In the genomic region with DNA sequence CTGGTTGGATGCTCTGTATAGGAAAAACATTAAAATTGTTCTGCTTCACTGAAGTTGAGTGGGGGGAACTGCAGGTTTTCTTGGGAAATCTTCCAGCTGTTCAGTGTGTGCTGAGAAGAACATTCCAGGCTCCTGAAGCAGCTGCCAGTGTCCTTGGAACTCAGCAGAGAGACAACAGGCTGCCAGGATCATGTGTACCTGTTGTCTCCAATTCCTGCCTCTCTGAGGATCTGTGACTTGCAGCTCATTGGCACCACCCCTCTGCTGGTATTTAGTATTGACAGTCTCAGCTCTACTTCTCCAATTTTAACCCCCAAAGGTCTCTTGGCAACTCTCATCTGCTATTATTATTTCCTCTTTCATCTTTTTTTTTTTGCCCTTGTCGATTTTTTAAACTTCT, we compare ENCODE assay signal across 36 cellular contexts. TPM values are rescaled to one million over a fixed set of nuclear protein-coding genes. Genes with fewer than 3 reads are reported as not detected.
DNase-seq lines count a peak whose midpoint lies in the region; ATAC-seq, FAIRE-seq and TF ChIP-seq lines count a peak whose summit lies in the region.
"Had no signal": no experiment of that assay in that cellular context is flagged by ENCODE, and none has a peak within 500 bp of the region (broad histone marks: within the 10 kb centered on the region; RNA-seq: fewer than 3 reads in every experiment).

No MANE protein-coding gene starts in this region.

- no peak overlapping the region for H2BK120ac ChIP-seq in neuronal stem cell (ENCODE audit: low read depth, low read length)

- no peak overlapping the region for H3K4me2 ChIP-seq in HepG2 (ENCODE audit: low read depth, low read length)
- no peak overlapping the region for H3K4me2 ChIP-seq in neuronal stem cell (ENCODE audit: insufficient read depth, low read length, poor library complexity, severe bottlenecking)

- H3K14ac ChIP-seq in neuronal stem cell (ENCODE audit: low read length), result no peak overlapping the region

- H3K79me2 ChIP-seq in HepG2 (ENCODE audit: insufficient read depth, low read length), result no peaks in the 10 kb centered on the region

- no peak overlapping the region for H2BK5ac ChIP-seq in neuronal stem cell (ENCODE audit: low read length)

- no peaks in the 10 kb centered on the region for H4K20me1 ChIP-seq in HepG2 (ENCODE audit: insufficient read depth, low read length)

- TF ChIP-seq POLR2A in right lobe of liver (IDR thresholded peaks at IDR 0.05) (no peak), HepG2 (IDR thresholded peaks at IDR 0.05; ENCODE audit: insufficient read depth in 1 of 2, low read depth in 2 of 2, low read length in 2 of 2) (no peak)

- CTCF ChIA-PET in HepG2 (lab: Yijun Ruan, JAX; ENCODE audit: low intra/inter-chr PET ratio, low total read pairs), result no interaction called here

- peak in 3 of 4 donors; percentile 22 to 56 (median 39) for ATAC-seq in right lobe of liver
- ATAC-seq in HepG2, result no peak
- ATAC-seq: activated CD4-positive, CD25-positive, alpha-beta regulatory T cell treated with anti-CD3 and anti-CD28 coated beads, Interleukin-2, amount 50 U/mL, for 24 hours; esophagus mucosa; natural killer cell treated with Interleukin-12 subunit alpha and Interleukin-12 subunit beta and Interleukin-15 and Interleukin-18, amount 100 ng/mL, for 72 hours had no signal

- H3K79me1 ChIP-seq in neuronal stem cell (ENCODE audit: low read depth, low read length), result no peaks in the 10 kb centered on the region

- intact Hi-C loops in right lobe of liver (cut with DNase I) (no loop called here), HepG2 (cut with micrococcal nuclease; ENCODE audit: unreplicated experiment) (no loop called here), tibial artery (cut with DNase I; ENCODE audit: low total_unique reads) (no loop called here)

- H3K27me3 ChIP-seq in right lobe of liver (no peaks in the 10 kb centered on the region), HepG2 (ENCODE audit: control insufficient read depth in 1 of 2, insufficient read depth in 2 of 2, low read length in 2 of 2) (no peaks in the 10 kb centered on the region), tibial artery (no peaks in the 10 kb centered on the region), neuronal stem cell (ENCODE audit: control insufficient read depth in 3 of 3, insufficient read depth in 3 of 3, low read depth in 1 of 3, low read length in 3 of 3) (no peaks in the 10 kb centered on the region)
- H3K27me3 ChIP-seq: MG63, Peyer's patch, suprapubic skin, uterus had no signal

- H4K91ac ChIP-seq in neuronal stem cell (ENCODE audit: low read depth, low read length, poor library complexity), result no peak overlapping the region

- POLR2A ChIA-PET in HepG2 (lab: Yijun Ruan, JAX), result no interaction called here

- in situ Hi-C loops in HepG2 (cut with HindIII; ENCODE audit: extremely low pct_ligation_motif_present, low pct_unique_long_range_greater_than_20kb), result no loop called here

- BruUV-seq in HepG2 (replicated peaks; lab: Mats Ljungman, UMichigan), result no TSS peak

- H3K18ac ChIP-seq in neuronal stem cell (ENCODE audit: low read length), result no peak overlapping the region

- H3K9me3 ChIP-seq in right lobe of liver (no peaks in the 10 kb centered on the region), HepG2 (ENCODE audit: low read length) (no peaks in the 10 kb centered on the region), tibial artery (no peaks in the 10 kb centered on the region), neuronal stem cell (replicated peaks in 1 of 2; ENCODE audit: control insufficient read depth in 2 of 2, insufficient read depth in 1 of 2, low read depth in 1 of 2, low read length in 2 of 2) (no peaks in the 10 kb centered on the region)
- H3K9me3 ChIP-seq: MG63, Peyer's patch, suprapubic skin, uterus had no signal

- H2BK12ac ChIP-seq in neuronal stem cell (ENCODE audit: low read length), result no peak overlapping the region

- H3K4me3 ChIP-seq in right lobe of liver, result no peak overlapping the region
- no peak overlapping the region for H3K4me3 ChIP-seq in HepG2 (replicated peaks in 1 of 3; ENCODE audit: insufficient read depth in 1 of 3, low read depth in 2 of 3, low read length in 3 of 3)
- no peak overlapping the region for H3K4me3 ChIP-seq in coronary artery
- H3K4me3 ChIP-seq in tibial artery, result no peak overlapping the region
- H3K4me3 ChIP-seq in neuronal stem cell (ENCODE audit: low read length in 2 of 2), result no peak overlapping the region
- H3K4me3 ChIP-seq: lung, MG63, Peyer's patch, suprapubic skin, uterus had no signal

- FAIRE-seq in HepG2 (lab: Jason Lieb, UNC), result no peak
- FAIRE-seq: small intestine had no signal

- 25% methylated on average over 1 of the region's 1 CpG for WGBS in right lobe of liver (ENCODE audit: insufficient coverage, low coverage, low lambda C conversion rate, missing lambda C conversion rate)
- WGBS in HepG2 (ENCODE audit: low lambda C conversion rate), result 0% methylated on average over 1 of the region's 1 CpG
- WGBS in neuronal stem cell (ENCODE audit: extremely low coverage in 2 of 2, insufficient read length in 2 of 2, insufficient replicate concordance in 1 of 2), 2 donors, result no CpG with 5 or more reads among the region's 1 CpG

- H3K36me3 ChIP-seq in right lobe of liver (no peaks in the 10 kb centered on the region), HepG2 (replicated peaks in 1 of 2; ENCODE audit: control insufficient read depth in 1 of 2, insufficient read depth in 2 of 2, low read length in 2 of 2) (no peaks in the 10 kb centered on the region), tibial artery (no peaks in the 10 kb centered on the region), neuronal stem cell (replicated peaks in 1 of 2; ENCODE audit: control insufficient read depth in 2 of 2, insufficient read depth in 2 of 2, low read length in 2 of 2) (no peaks in the 10 kb centered on the region)
- H3K36me3 ChIP-seq: MG63, Peyer's patch, suprapubic skin, uterus had no signal

- TF ChIP-seq EP300 in HepG2 (IDR thresholded peaks at IDR 0.05; ENCODE audit: low read depth in 2 of 2, low read length in 2 of 2) (no peak), HepG2 (CRISPR knock-in tag; IDR thresholded peaks at IDR 0.05; ENCODE audit: borderline replicate concordance) (no peak)

- H3K27ac ChIP-seq in right lobe of liver (no peak overlapping the region), HepG2 (ENCODE audit: extremely low read length, insufficient read depth, low read length) (no peak overlapping the region), coronary artery (peak overlapping the region; percentile 9 to 74), tibial artery (peak overlapping the region; percentile 79 to 82), neuronal stem cell (replicated peaks; ENCODE audit: low read length) (no peak overlapping the region)
- H3K27ac ChIP-seq: Peyer's patch, suprapubic skin, uterus had no signal

- H2AK5ac ChIP-seq in neuronal stem cell (ENCODE audit: low read depth, low read length), result no peak overlapping the region

- DNase-seq in right lobe of liver (no peak), HepG2 (ENCODE audit: low spot score) (no peak), coronary artery (ENCODE audit: low spot score) (no peak), myocyte (ENCODE audit: low read depth) (peak; percentile 44), tibial artery (no peak), neuronal stem cell (ENCODE audit: low spot score) (no peak)
- no peak for DNase-seq in activated CD4-positive, CD25-positive, alpha-beta regulatory T cell treated with anti-CD3 and anti-CD28 coated beads, Interleukin-2, amount 50 U/mL, for 72 hours
- DNase-seq in stimulated activated CD8-positive, alpha-beta memory T cell treated with anti-CD3 and anti-CD28 coated beads, Interleukin-4, amount 100 ng/mL, for 48 hours, result no peak
- DNase-seq: 8988T; activated CD4-positive, alpha-beta T cell treated with anti-CD3 and anti-CD28 coated beads, Interleukin-2, amount 50 U/mL, for 48 hours; activated gamma-delta T cell treated with Interleukin-2 at 50 U/mL for 16 hours; activated naive CD8-positive, alpha-beta T cell treated with anti-CD3 and anti-CD28 coated beads, Interleukin-2, amount 10 ng/mL, durations not matched to agents 7 days and 5 days; activated T-cell treated with anti-CD3 and anti-CD28 coated beads, Interleukin-2, amount 50 U/mL, for 48 hours; C1 segment of cervical spinal cord; central memory CD4-positive, alpha-beta T cell; dermis blood vessel endothelial cell; DND-41; foreskin fibroblast; head of caudate nucleus; IMR-90; kidney glomerular epithelial cell; MG63; NCI-H2029; NCI-H69; Peyer's patch; retina; SHP77; small intestine; stimulated activated naive CD4-positive, alpha-beta T cell treated with Interleukin-2 at 50 U/mL for 16 hours; T-helper 2 cell; uterus had no signal

- H2AFZ ChIP-seq in HepG2 (ENCODE audit: low read length), result no peak overlapping the region
- no peak overlapping the region for H2AFZ ChIP-seq in neuronal stem cell (ENCODE audit: low read length)

- no peak overlapping the region for H4K8ac ChIP-seq in neuronal stem cell (ENCODE audit: low read depth, low read length)

- no peak overlapping the region for H3K23ac ChIP-seq in neuronal stem cell (ENCODE audit: low read depth, low read length, poor library complexity)

- peak in 1 of 4 donors; percentile 5 for TF ChIP-seq CTCF in right lobe of liver (IDR thresholded peaks at IDR 0.05)
- no peak for TF ChIP-seq CTCF in HepG2 (CRISPR knock-in tag; IDR thresholded peaks at IDR 0.05)
- TF ChIP-seq CTCF in coronary artery (IDR thresholded peaks at IDR 0.05), result no peak
- TF ChIP-seq CTCF in tibial artery (IDR thresholded peaks at IDR 0.05), result peak in 1 of 2 experiments; percentile 4

- no peak for TF ChIP-seq RAD21 in HepG2 (CRISPR knock-in tag; IDR thresholded peaks at IDR 0.05)

- no peak overlapping the region for H2BK15ac ChIP-seq in neuronal stem cell (ENCODE audit: low read length)

- H3K9ac ChIP-seq in HepG2 (ENCODE audit: insufficient read depth, low read depth, low read length) (no peak overlapping the region), neuronal stem cell (ENCODE audit: low read depth, low read length, poor library complexity) (no peak overlapping the region)

- H3K4me1 ChIP-seq in right lobe of liver (no peaks in the 10 kb centered on the region), HepG2 (ENCODE audit: insufficient read depth, low read length) (no peaks in the 10 kb centered on the region), tibial artery (peaks cover 0 to 92% (median 45%) of the 10 kb centered on the region in 4 donors), neuronal stem cell (ENCODE audit: control insufficient read depth in 2 of 2, insufficient read depth in 1 of 2, low read depth in 1 of 2, low read length in 2 of 2) (no peaks in the 10 kb centered on the region)
- H3K4me1 ChIP-seq: Peyer's patch, uterus had no signal

- no peak overlapping the region for H3K4ac ChIP-seq in neuronal stem cell (ENCODE audit: low read length)

RNA-seq across cellular contexts. Expression of a gene that starts 42.3 kb away (rescaled TPM):
- total RNA-seq in right lobe of liver (1 to 10 TPM; 1.1 to 2.0 (median 1.3) TPM), HepG2 (2016; rRNA removed; fragmentation: Illumina TruSeq; extraction: Trizol) (not detected in 2 replicates), myocyte (14.8 and 26.7 TPM in 2 replicates)
- not detected in 2 replicates for total RNA-seq in HepG2 (2016; cell fraction: cytosol; rRNA removed; fragmentation: Illumina TruSeq; extraction: Trizol; ENCODE audit: low read depth)
- total RNA-seq in HepG2 (2016; cell fraction: insoluble cytoplasmic fraction; rRNA removed; fragmentation: Illumina TruSeq; extraction: Trizol), result not detected in 2 replicates
- not detected in 2 replicates for total RNA-seq in HepG2 (2016; cell fraction: membrane; rRNA removed; fragmentation: Illumina TruSeq; extraction: Trizol)
- total RNA-seq in HepG2 (2016; cell fraction: nucleus; rRNA removed; fragmentation: Illumina TruSeq; extraction: Trizol), result not detected in 2 replicates
- 0.01 TPM in 1 of 2 replicates, not detected in the other for polyA plus RNA-seq in HepG2 (2011; rRNA removed)
- polyA plus RNA-seq in HepG2 (2011; cell fraction: cytosol; rRNA removed), result not detected in 2 replicates
- polyA plus RNA-seq in HepG2 (2011; cell fraction: nucleus; rRNA removed), result not detected in 2 replicates
- not detected in 2 replicates for polyA plus RNA-seq in HepG2 (2012)
- not detected in 2 replicates for polyA plus RNA-seq in HepG2 (2016; cell fraction: cytosol; fragmentation: Illumina TruSeq; extraction: Trizol; ENCODE audit: low read depth)
- polyA plus RNA-seq in HepG2 (2016; cell fraction: insoluble cytoplasmic fraction; fragmentation: Illumina TruSeq; extraction: Trizol; ENCODE audit: low read depth), result not detected in 2 replicates
- polyA plus RNA-seq in HepG2 (2016; cell fraction: membrane; fragmentation: Illumina TruSeq; extraction: Trizol; ENCODE audit: low read depth), result not detected in 2 replicates
- polyA plus RNA-seq in HepG2 (2016; cell fraction: nucleus; fragmentation: Illumina TruSeq; extraction: Trizol; ENCODE audit: insufficient read depth, low read depth), result not detected in 2 replicates
- polyA minus RNA-seq in HepG2 (2011; rRNA and poly(A)+ RNA removed; ENCODE audit: low replicate concordance), result not detected in 2 replicates
- polyA minus RNA-seq in HepG2 (2011; cell fraction: cytosol; rRNA and poly(A)+ RNA removed), result not detected in 2 replicates
- polyA minus RNA-seq in HepG2 (2011; cell fraction: nucleus; rRNA and poly(A)+ RNA removed), result not detected in 2 replicates
- polyA plus RNA-seq in myocyte (2012), result 7.8 TPM
- 4.3 TPM for polyA plus RNA-seq in neuronal stem cell (2013, experiment 1 of 2)
- polyA plus RNA-seq in neuronal stem cell (2013, experiment 2 of 2), result 4.4 TPM
- total RNA-seq: activated naive CD8-positive, alpha-beta T cell treated with anti-CD3 and anti-CD28 coated beads, Interleukin-2, amount 10 ng/mL, durations not matched to agents 7 days and 5 days had no signal

Comparison
In these comparisons a context has a peak if more than half of its experiments do, and no peak if none do; other contexts are left out.
1. H3K27ac ChIP-seq: peak in coronary artery (2 of 2) and tibial artery (2 of 2); none in right lobe of liver (0 of 3), HepG2 (single experiment) and neuronal stem cell (single experiment).